Comparison of ENCODE assay signal across 8 cellular contexts in the genomic region with DNA sequence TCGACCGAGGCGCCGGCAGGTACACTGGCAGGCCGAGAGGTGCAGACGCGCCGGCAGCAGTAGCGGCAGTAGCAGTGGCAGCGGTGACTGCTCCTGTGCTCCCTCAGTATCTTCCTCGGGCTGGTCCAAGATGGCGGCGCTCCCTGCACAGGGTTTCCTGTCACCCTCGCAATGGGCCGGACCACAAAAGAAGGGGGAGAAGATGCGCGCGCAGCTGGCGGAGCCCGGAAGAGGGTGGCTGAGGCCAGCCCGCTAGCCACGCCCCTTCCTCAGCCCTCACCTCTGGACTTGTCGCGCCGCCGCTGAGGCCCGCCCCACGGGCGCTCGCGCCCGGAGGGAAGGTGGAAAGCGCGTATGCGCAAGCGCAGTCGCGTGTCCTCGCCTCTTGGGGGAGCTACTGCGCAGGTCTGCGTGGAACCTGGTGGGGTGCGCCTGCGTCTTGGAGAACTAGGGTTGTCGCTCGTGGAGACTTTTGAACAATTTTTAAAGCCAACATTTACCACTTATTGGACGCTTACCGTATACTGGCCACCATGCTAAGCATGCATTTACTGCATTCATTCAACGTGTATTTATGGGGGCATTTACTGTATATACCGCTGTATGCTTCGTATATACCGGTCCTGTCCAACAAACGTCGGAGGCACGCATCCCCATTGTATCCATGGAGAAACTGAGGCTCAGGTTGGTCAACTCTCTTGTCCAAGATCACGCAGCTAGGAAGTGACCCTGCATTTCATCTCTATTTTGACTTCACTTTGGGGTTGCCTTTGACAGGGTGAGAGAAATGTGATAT. TPM values are rescaled to one million over a fixed set of nuclear protein-coding genes. Genes with fewer than 3 reads are reported as not detected.
DNase-seq lines count a peak whose midpoint lies in the region; ATAC-seq, FAIRE-seq and TF ChIP-seq lines count a peak whose summit lies in the region.

A gene (minus strand): TSS at position 132 of the 796 bp plus-strand sequence. CDS start 8,457 bp downstream, outside the sequence.

- ATAC-seq in HG02840 (IDR thresholded peaks at IDR 0.05; ENCODE audit: low FRiP score, unreplicated experiment): peak; percentile 90

- H3K18ac ChIP-seq in trophoblast cell (ENCODE audit: low read length): peak within 1 kb of the TSS; percentile 95

- peak within 1 kb of the TSS; percentile 99 for H2AFZ ChIP-seq in trophoblast cell (ENCODE audit: insufficient read depth, low read length, poor library complexity)

- H4K91ac ChIP-seq in trophoblast cell (ENCODE audit: low read depth, low read length): peak within 1 kb of the TSS; percentile 94

- peak within 1 kb of the TSS; percentile 88 for H2BK120ac ChIP-seq in trophoblast cell (ENCODE audit: insufficient read depth, low read length, poor library complexity)

- H2AK5ac ChIP-seq in trophoblast cell (ENCODE audit: low read length): peak within 1 kb of the TSS; percentile 60

- TF ChIP-seq CTCF in cardiac muscle cell (IDR thresholded peaks at IDR 0.05; ENCODE audit: low read depth, low read length) (peak; percentile 61), transverse colon (IDR thresholded peaks at IDR 0.05) (peak; percentile 49 to 76 (median 58))

- H3K4me1 ChIP-seq in adipocyte (ENCODE audit: control insufficient read depth, insufficient read depth, low read length): peaks cover 41% of the 10 kb centered on the region
- H3K4me1 ChIP-seq in cardiac muscle cell (ENCODE audit: low read depth): peaks cover 34% of the 10 kb centered on the region
- H3K4me1 ChIP-seq in trophoblast cell (ENCODE audit: control insufficient read depth in 1 of 2, insufficient read depth in 2 of 2, low read length in 2 of 2): peaks cover 4 to 6% of the 10 kb centered on the region in 2 experiments
- peaks cover 30 to 41% (median 35%) of the 10 kb centered on the region in 4 donors for H3K4me1 ChIP-seq in transverse colon

- peaks cover 14% of the 10 kb centered on the region for H3K79me1 ChIP-seq in trophoblast cell (ENCODE audit: low read length)

- H3K36me3 ChIP-seq in adipocyte (ENCODE audit: control insufficient read depth, insufficient read depth, low read length, severe bottlenecking): no peaks in the 10 kb centered on the region
- H3K36me3 ChIP-seq in cardiac muscle cell: no peaks in the 10 kb centered on the region
- no peaks in the 10 kb centered on the region for H3K36me3 ChIP-seq in trophoblast cell (ENCODE audit: control insufficient read depth in 1 of 2, insufficient read depth in 2 of 2, low read length in 2 of 2)
- no peaks in the 10 kb centered on the region for H3K36me3 ChIP-seq in transverse colon

- intact Hi-C loops in transverse colon (cut with DNase I; ENCODE audit: low total_unique reads): no loop called here

- H3K14ac ChIP-seq in trophoblast cell (ENCODE audit: low read length): peak within 1 kb of the TSS; percentile 97

- no peaks in the 10 kb centered on the region for H3K27me3 ChIP-seq in adipocyte (replicated peaks; ENCODE audit: control insufficient read depth, insufficient read depth, low read length)
- no peaks in the 10 kb centered on the region for H3K27me3 ChIP-seq in cardiac muscle cell
- H3K27me3 ChIP-seq in trophoblast cell (ENCODE audit: insufficient read depth, low read length): no peaks in the 10 kb centered on the region
- no peaks in the 10 kb centered on the region for H3K27me3 ChIP-seq in transverse colon

- H3K9me3 ChIP-seq in adipocyte (ENCODE audit: control insufficient read depth, low read length): no peaks in the 10 kb centered on the region
- no peaks in the 10 kb centered on the region for H3K9me3 ChIP-seq in cardiac muscle cell (ENCODE audit: low read depth)
- H3K9me3 ChIP-seq in trophoblast cell (ENCODE audit: insufficient read depth, low read depth, low read length): peaks cover 1% of the 10 kb centered on the region
- H3K9me3 ChIP-seq in transverse colon: no peaks in the 10 kb centered on the region

- H4K12ac ChIP-seq in trophoblast cell (ENCODE audit: low read depth, low read length): peak within 1 kb of the TSS; percentile 82

- in situ Hi-C loops in transverse colon (cut with MboI; ENCODE audit: low pct_ligation_motif_present in 1 of 4, low pct_unique_long_range_greater_than_20kb in 1 of 4, low sequenced_read_pairs in 3 of 4): loop anchor here in 2 of 4 donors (25.0 kb wide), 1 partner anchor 110 kb away; no protein-coding TSS in a partner anchor

- no peak for TF ChIP-seq EP300 in transverse colon (IDR thresholded peaks at IDR 0.05; ENCODE audit: low read depth)

- H3K79me2 ChIP-seq in trophoblast cell (ENCODE audit: control insufficient read depth, insufficient read depth, low read length, poor library complexity): peaks cover 17% of the 10 kb centered on the region

- peak within 1 kb of the TSS; percentile 81 for H2BK5ac ChIP-seq in trophoblast cell (ENCODE audit: low read depth, low read length, poor library complexity)

- H3K4ac ChIP-seq in trophoblast cell (ENCODE audit: low read depth, low read length): peak within 1 kb of the TSS; percentile 97

- peak; percentile 95 for DNase-seq in GM12891 (ENCODE audit: insufficient read length, low spot score)
- DNase-seq in NCI-H1436 (lab: John Stamatoyannopoulos, UW): peak; percentile 99
- peak; percentile 100 for DNase-seq in T follicular helper cell (ENCODE audit: low read depth)
- DNase-seq in adipocyte (ENCODE audit: low read depth): peak; percentile 100
- DNase-seq in cardiac muscle cell (ENCODE audit: low read depth in 1 of 2, low spot score in 1 of 2): peak; percentile 99 to 100
- peak; percentile 100 for DNase-seq in trophoblast cell
- DNase-seq in transverse colon: peak; percentile 100

- H3K9ac ChIP-seq in adipocyte (ENCODE audit: low read length) (peak within 1 kb of the TSS; percentile 93), trophoblast cell (ENCODE audit: low read length) (peak within 1 kb of the TSS; percentile 96)

- peak within 1 kb of the TSS; percentile 85 for H3K4me2 ChIP-seq in trophoblast cell (ENCODE audit: low read length)

- H3K27ac ChIP-seq in cardiac muscle cell (peak within 1 kb of the TSS; percentile 97), trophoblast cell (ENCODE audit: low read depth, low read length) (peak within 1 kb of the TSS; percentile 91), transverse colon (peak within 1 kb of the TSS; percentile 95 to 99 (median 96))

- H2BK12ac ChIP-seq in trophoblast cell (ENCODE audit: low read length): no peak within 1 kb of the TSS

- peak within 1 kb of the TSS; percentile 93 for H4K8ac ChIP-seq in trophoblast cell (ENCODE audit: low read depth, low read length)

- no CpG with 5 or more reads among the region's 55 CpGs for WGBS in trophoblast cell (ENCODE audit: extremely low coverage, insufficient coverage, insufficient read length)
- 2 to 33% methylated on average over 1 to 50 of the region's 55 CpGs for WGBS in transverse colon (ENCODE audit: low coverage in 1 of 2), 2 donors

- peak; percentile 98 for FAIRE-seq in GM12891 (lab: Jason Lieb, UNC)

- H3K4me3 ChIP-seq in adipocyte (ENCODE audit: low read length) (peak within 1 kb of the TSS; percentile 96), cardiac muscle cell (peak within 1 kb of the TSS; percentile 99), trophoblast cell (ENCODE audit: low read depth, low read length) (peak within 1 kb of the TSS; percentile 96), transverse colon (peak within 1 kb of the TSS; percentile 69 to 99 (median 82))

- no peak within 1 kb of the TSS for H3K23ac ChIP-seq in trophoblast cell (ENCODE audit: low read length)

- TF ChIP-seq POLR2A in GM12891 (IDR thresholded peaks at IDR 0.05; ENCODE audit: low read depth, low read length) (peak; percentile 79), transverse colon (IDR thresholded peaks at IDR 0.05) (peak; percentile 73)

TF ChIP-seq in GM12891, 5 proteins besides CTCF, POLR2A, EP300 and RAD21:
- TF ChIP-seq PAX5 (IDR thresholded peaks at IDR 0.05; ENCODE audit: insufficient read depth, low read length, severe bottlenecking) (no peak), POU2F2 (IDR thresholded peaks at IDR 0.05; ENCODE audit: low read depth, low read length) (no peak), TAF1 (IDR thresholded peaks at IDR 0.05; ENCODE audit: low read depth, low read length) (peak; percentile 66; the same call in 1 of the 2 replicates), POLR2AphosphoS5 (IDR thresholded peaks at IDR 0.05; ENCODE audit: low read depth, low read length) (peak; percentile 88), SPI1 (IDR thresholded peaks at IDR 0.05; ENCODE audit: low read depth, low read length) (no peak)
TF ChIP-seq in GM12891: peak in this region for 2.

RNA-seq across cellular contexts. Expression of the gene that starts here (rescaled TPM):
- 16.6 TPM for polyA plus RNA-seq in GM12891 (2012; ENCODE audit: low read depth, missing spikeins)
- total RNA-seq in cardiac muscle cell: 16.5 and 17.4 TPM in 2 replicates
- 54.2 and 68.0 TPM in 2 replicates for polyA plus RNA-seq in cardiac muscle cell
- 40.0 and 40.9 TPM in 2 replicates for polyA plus RNA-seq in trophoblast cell (2013)
- 10 to 100 TPM; 20.7 to 50.3 (median 37.9) TPM for total RNA-seq in transverse colon

Comparison
In these comparisons a context has a peak if more than half of its experiments do, and no peak if none do; other contexts are left out.
1. Peak in every context shown above with its lines: DNase-seq, ATAC-seq, H3K4me3 ChIP-seq and H3K27ac ChIP-seq.